15 cellular contexts compared by ENCODE assay signal in genomic region chr1:154842635-154843034, GRCh38. TPM values are rescaled to one million over a fixed set of nuclear protein-coding genes. Genes with fewer than 3 reads are reported as not detected.
"Had no signal": no experiment of that assay in that cellular context is flagged by ENCODE, and none has a peak within 500 bp of the region (broad histone marks: within the 10 kb centered on the region; RNA-seq: fewer than 3 reads in every experiment).

No MANE protein-coding gene starts in this region.

- H3K36me3 ChIP-seq: colonic mucosa, esophagus squamous epithelium, transverse colon had no signal

- H3K9me3 Mint-ChIP-seq: activated naive CD4-positive, alpha-beta T cell treated with anti-CD3 and anti-CD28 coated beads, Interleukin-2, amount 10 ng/mL, durations not matched to agents 7 days and 5 days; naive thymus-derived CD4-positive, alpha-beta T cell; stimulated activated memory B cell treated with anti-CD40 and anti-IgM and Interleukin-4, amounts not matched to agents 10 μg/mL and 1 μg/mL and 100 μg/mL, for 72 hours had no signal

- H3K4me3 Mint-ChIP-seq: activated naive CD4-positive, alpha-beta T cell treated with anti-CD3 and anti-CD28 coated beads, Interleukin-2, amount 10 ng/mL, durations not matched to agents 7 days and 5 days; naive thymus-derived CD4-positive, alpha-beta T cell; stimulated activated memory B cell treated with anti-CD40 and anti-IgM and Interleukin-4, amounts not matched to agents 10 μg/mL and 1 μg/mL and 100 μg/mL, for 72 hours had no signal

- H3K27ac Mint-ChIP-seq: activated naive CD4-positive, alpha-beta T cell treated with anti-CD3 and anti-CD28 coated beads, Interleukin-2, amount 10 ng/mL, durations not matched to agents 7 days and 5 days; naive thymus-derived CD4-positive, alpha-beta T cell; progenitor cell of endocrine pancreas; stimulated activated memory B cell treated with anti-CD40 and anti-IgM and Interleukin-4, amounts not matched to agents 10 μg/mL and 1 μg/mL and 100 μg/mL, for 72 hours had no signal

- DNase-seq: activated CD4-positive, alpha-beta T cell treated with anti-CD3 and anti-CD28 coated beads for 4 hours; activated CD8-positive, alpha-beta memory T cell treated with anti-CD3 and anti-CD28 coated beads for 24 hours; activated naive CD4-positive, alpha-beta T cell treated with anti-CD3 and anti-CD28 coated beads, Interleukin-2, amount 10 ng/mL, durations not matched to agents 7 days and 5 days; caudate nucleus; colonic mucosa; esophagus squamous epithelium; foreskin fibroblast; left colon; naive thymus-derived CD4-positive, alpha-beta T cell; nucleus accumbens; right cardiac atrium; T-helper 9 cell; transverse colon had no signal

- H3K27ac ChIP-seq: colonic mucosa, esophagus squamous epithelium had no signal

- H3K27me3 Mint-ChIP-seq: naive thymus-derived CD4-positive, alpha-beta T cell had no signal

- H3K36me3 Mint-ChIP-seq: activated naive CD4-positive, alpha-beta T cell treated with anti-CD3 and anti-CD28 coated beads, Interleukin-2, amount 10 ng/mL, durations not matched to agents 7 days and 5 days; naive thymus-derived CD4-positive, alpha-beta T cell; stimulated activated memory B cell treated with anti-CD40 and anti-IgM and Interleukin-4, amounts not matched to agents 10 μg/mL and 1 μg/mL and 100 μg/mL, for 72 hours had no signal

- H3K9me3 ChIP-seq: colonic mucosa, esophagus squamous epithelium, transverse colon had no signal

- ATAC-seq: left colon; naive thymus-derived CD4-positive, alpha-beta T cell; right cardiac atrium; stimulated activated memory B cell treated with anti-CD40 and anti-IgM and Interleukin-4, amounts not matched to agents 10 μg/mL and 1 μg/mL and 100 μg/mL, for 72 hours had no signal

- H3K4me3 ChIP-seq: colonic mucosa, esophagus squamous epithelium, transverse colon had no signal

- H3K4me1 ChIP-seq: colonic mucosa, transverse colon had no signal

- H3K27me3 ChIP-seq: colonic mucosa, transverse colon had no signal

RNA-seq across cellular contexts. Expression of gene KCNN3, which starts 27.4 kb away (rescaled TPM):
- polyA plus RNA-seq: naive thymus-derived CD4-positive, alpha-beta T cell had no signal
